Comparison of ENCODE assay signal across 8 cellular contexts in the genomic region with DNA sequence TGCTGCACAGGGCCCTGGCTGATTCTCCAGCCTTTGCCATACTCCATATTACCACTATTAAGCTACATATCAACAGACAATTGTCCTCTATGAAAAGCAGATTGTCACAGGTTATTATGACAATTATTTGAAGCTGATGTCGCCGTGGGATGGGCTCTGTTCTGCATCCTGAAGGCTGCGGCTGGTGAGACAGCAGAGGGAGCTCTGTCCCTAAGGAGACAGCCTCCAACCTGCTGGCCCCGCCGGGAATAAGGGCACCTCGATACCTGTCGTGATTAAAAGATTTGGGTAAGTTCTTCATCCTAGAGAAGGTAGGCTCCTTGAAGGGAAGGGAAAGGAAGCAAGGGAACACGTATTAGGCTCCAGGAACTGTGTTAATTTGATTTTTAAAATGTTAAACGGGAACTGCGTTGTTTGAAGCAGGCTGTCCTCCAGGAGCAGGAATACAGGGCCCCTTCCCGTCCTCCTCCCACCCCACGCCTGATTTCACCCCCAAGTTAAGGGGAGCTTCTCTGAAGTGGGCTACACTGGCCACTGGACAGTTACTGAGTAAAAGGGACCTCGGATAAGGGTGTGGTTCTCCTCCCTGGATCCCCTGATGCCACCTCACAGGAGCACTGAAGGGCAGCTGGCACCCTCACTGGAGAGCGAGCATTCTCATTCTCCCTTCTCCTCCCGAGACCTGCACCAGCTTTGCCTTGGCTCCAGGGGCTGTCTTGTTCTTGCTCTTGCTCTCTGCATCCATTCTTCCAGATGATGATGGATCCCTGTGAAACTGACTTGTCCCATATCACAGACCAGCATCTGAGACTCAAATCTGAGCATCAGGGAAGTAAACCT. TPM values are rescaled to one million over a fixed set of nuclear protein-coding genes. Genes with fewer than 3 reads are reported as not detected.
DNase-seq lines count a peak whose midpoint lies in the region; ATAC-seq and TF ChIP-seq lines count a peak whose summit lies in the region.

No MANE protein-coding gene starts in this region.

- TF ChIP-seq EP300 in transverse colon (IDR thresholded peaks at IDR 0.05; ENCODE audit: low read depth) = no peak

- no peak overlapping the region for H3K27ac Mint-ChIP-seq in CD4-positive, alpha-beta T cell
- H3K27ac Mint-ChIP-seq in effector memory CD8-positive, alpha-beta T cell = peak overlapping the region in 1 of 2 donors; percentile 51

- H3K4me3 Mint-ChIP-seq in CD4-positive, alpha-beta T cell = no peak overlapping the region
- H3K4me3 Mint-ChIP-seq in effector memory CD8-positive, alpha-beta T cell = no peak overlapping the region

- no peaks in the 10 kb centered on the region for H3K27me3 ChIP-seq in CD4-positive, alpha-beta T cell (ENCODE audit: control insufficient read depth, insufficient read depth, low read length)
- H3K27me3 ChIP-seq in transverse colon = no peaks in the 10 kb centered on the region

- CTCF ChIA-PET in CD4-positive, alpha-beta T cell (lab: Charles Lee) = interaction anchor here (1.0 to 1.5 kb wide), 3 partner anchors 34 to 251 kb away, joined by 3 to 5 read pairs (median 5); no protein-coding TSS in a partner anchor

- peaks cover 0 to 3% (median 0%) of the 10 kb centered on the region in 4 donors for H3K4me1 ChIP-seq in transverse colon

- no peaks in the 10 kb centered on the region for H3K9me3 Mint-ChIP-seq in CD4-positive, alpha-beta T cell
- H3K9me3 Mint-ChIP-seq in effector memory CD8-positive, alpha-beta T cell = no peaks in the 10 kb centered on the region

- no peak overlapping the region for H3K27ac ChIP-seq in CD4-positive, alpha-beta T cell (ENCODE audit: low read depth, low read length)
- no peak overlapping the region for H3K27ac ChIP-seq in transverse colon

- in situ Hi-C loops in transverse colon (cut with MboI; ENCODE audit: low pct_ligation_motif_present in 1 of 4, low pct_unique_long_range_greater_than_20kb in 1 of 4, low sequenced_read_pairs in 3 of 4) = no loop called here

- no peaks in the 10 kb centered on the region for H3K36me3 ChIP-seq in transverse colon

- TF ChIP-seq CTCF in CD4-positive, alpha-beta T cell (IDR thresholded peaks at IDR 0.05) = peak; percentile 54
- TF ChIP-seq CTCF in HFF-Myc (IDR thresholded peaks at IDR 0.05; ENCODE audit: low read depth, low read length, missing control alignments) (peak; percentile 79), transverse colon (IDR thresholded peaks at IDR 0.05) (peak; percentile 50 to 60 (median 53))

- H3K4me3 ChIP-seq in HFF-Myc (replicated peaks; ENCODE audit: low read depth, low read length) (no peak overlapping the region), transverse colon (no peak overlapping the region)

- DNase-seq in CD4-positive, alpha-beta T cell = peak in 8 of 10 experiments; percentile 11 to 39 (median 31)
- DNase-seq in HFF-Myc (ENCODE audit: extremely low read depth, low read depth) (no peak), UCSD-AML1 (lab: John Stamatoyannopoulos, UW; ENCODE audit: unreplicated experiment) (peak; percentile 29), mucosa of gallbladder (ENCODE audit: low spot score) (peak; percentile 63), transverse colon (peak; percentile 42), MV-4-11 (lab: John Stamatoyannopoulos, UW) (no peak)
- peak in 1 of 3 experiments; percentile 8 for DNase-seq in effector memory CD8-positive, alpha-beta T cell

- no peak for TF ChIP-seq POLR2A in transverse colon (IDR thresholded peaks at IDR 0.05)

- H3K9me3 ChIP-seq in CD4-positive, alpha-beta T cell (ENCODE audit: control insufficient read depth, low read length) = no peaks in the 10 kb centered on the region
- no peaks in the 10 kb centered on the region for H3K9me3 ChIP-seq in transverse colon

- WGBS in transverse colon (ENCODE audit: low coverage in 1 of 2), 2 donors = 22 to 42% methylated on average over 5 to 15 of the region's 15 CpGs

- intact Hi-C loops in CD4-positive, alpha-beta T cell (cut with DNase I, micrococcal nuclease) = loop anchor here in 1 of 2 experiments (1.0 to 2.0 kb wide), 2 partner anchors 78 to 251 kb away; no protein-coding TSS in a partner anchor
- intact Hi-C loops in transverse colon (cut with DNase I; ENCODE audit: low total_unique reads) = no loop called here

- no peaks in the 10 kb centered on the region for H3K4me1 Mint-ChIP-seq in CD4-positive, alpha-beta T cell (ENCODE audit: low read depth)
- peaks cover 4 to 5% of the 10 kb centered on the region in 2 donors for H3K4me1 Mint-ChIP-seq in effector memory CD8-positive, alpha-beta T cell (ENCODE audit: low read depth in 2 of 2)

- peak; percentile 63 for ATAC-seq in CD4-positive, alpha-beta T cell (ENCODE audit: poor library complexity)
- peak; percentile 55 for ATAC-seq in effector memory CD8-positive, alpha-beta T cell (replicated peaks)
- ATAC-seq in GM21447 (IDR thresholded peaks at IDR 0.05; ENCODE audit: unreplicated experiment) = no peak

- POLR2A ChIA-PET in CD4-positive, alpha-beta T cell (lab: Charles Lee) = interaction anchor here (0.9 to 1.3 kb wide), 4 partner anchors 32 to 78 kb away, joined by 3 to 5 read pairs (median 3); partner anchors contain the start of gene BAG3

- no peaks in the 10 kb centered on the region for H3K36me3 Mint-ChIP-seq in CD4-positive, alpha-beta T cell (ENCODE audit: low read depth)
- no peaks in the 10 kb centered on the region for H3K36me3 Mint-ChIP-seq in effector memory CD8-positive, alpha-beta T cell (ENCODE audit: insufficient read depth)

- H3K27me3 Mint-ChIP-seq in CD4-positive, alpha-beta T cell = no peaks in the 10 kb centered on the region
- peaks cover 8 to 31% of the 10 kb centered on the region in 2 donors for H3K27me3 Mint-ChIP-seq in effector memory CD8-positive, alpha-beta T cell

RNA-seq across cellular contexts. Expression of gene TIAL1, which starts 11.8 kb away (rescaled TPM):
- 100 to 1,000 TPM; 159 to 174 TPM for total RNA-seq in CD4-positive, alpha-beta T cell
- total RNA-seq in mucosa of gallbladder (126 TPM), transverse colon (100 to 1,000 TPM in 1 of 4 donors, 10 to 100 TPM in 3; 35.2 to 117 (median 66.7) TPM)

RNA-seq across cellular contexts. Expression of gene BAG3, which starts 42.6 kb away (rescaled TPM):
- total RNA-seq in CD4-positive, alpha-beta T cell = 10 to 100 TPM; 65.1 to 65.8 TPM
- total RNA-seq in mucosa of gallbladder = 65.9 TPM
- 10 to 100 TPM; 22.5 to 85.7 (median 32.4) TPM for total RNA-seq in transverse colon

Comparison
In these comparisons a context has a peak if more than half of its experiments do, and no peak if none do; other contexts are left out.
1. DNase-seq: peak in CD4-positive, alpha-beta T cell (8 of 10), UCSD-AML1 (single experiment), mucosa of gallbladder (single experiment) and transverse colon (single experiment); none in HFF-Myc (single experiment) and MV-4-11 (single experiment).
2. Peak in every context shown above with its lines, with median percentiles within 50 percentile points of each other: CTCF ChIP-seq.